In the genomic region with DNA sequence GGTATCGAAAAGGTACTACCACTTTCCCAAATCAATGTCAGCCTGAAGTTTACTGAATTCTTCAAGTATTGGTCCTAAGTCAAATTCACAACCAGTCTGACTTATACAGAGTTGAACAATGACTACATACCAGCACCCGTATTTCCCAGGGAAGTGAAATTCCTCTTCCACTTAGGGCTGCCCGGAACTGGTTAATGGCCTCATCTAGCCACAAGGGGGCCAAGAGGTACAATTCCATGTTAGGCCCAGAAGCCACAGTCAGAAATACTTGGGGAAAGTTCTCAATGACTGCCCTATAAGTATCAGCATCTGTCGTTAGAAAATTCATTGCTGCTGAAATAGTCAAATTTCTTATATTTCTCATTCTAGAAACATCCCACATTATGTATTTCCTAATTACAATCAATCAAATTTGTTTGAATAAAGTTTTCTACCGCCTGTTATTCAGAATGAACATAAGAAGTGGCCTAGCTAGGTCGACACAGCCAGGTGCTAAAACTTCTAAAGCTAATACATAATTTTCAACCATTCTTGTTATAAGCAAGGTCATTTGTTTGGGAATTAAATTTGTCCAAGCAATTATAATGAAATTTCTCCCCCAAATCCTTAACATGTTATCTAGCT, we compare ENCODE assay signal across 9 cellular contexts. TPM values are rescaled to one million over a fixed set of nuclear protein-coding genes. Genes with fewer than 3 reads are reported as not detected.
DNase-seq lines count a peak whose midpoint lies in the region; ATAC-seq, FAIRE-seq and TF ChIP-seq lines count a peak whose summit lies in the region.
"Had no signal": no experiment of that assay in that cellular context is flagged by ENCODE, and none has a peak within 500 bp of the region (broad histone marks: within the 10 kb centered on the region; RNA-seq: fewer than 3 reads in every experiment).

No MANE protein-coding gene starts in this region.

- FAIRE-seq in TTC549 (lab: Jason Lieb, UNC): peak; percentile 49

- ATAC-seq in left cardiac atrium (no peak), GM18907 (IDR thresholded peaks at IDR 0.05; ENCODE audit: unreplicated experiment) (no peak)

- TF ChIP-seq RAD21 in Ishikawa (IDR thresholded peaks at IDR 0.05; ENCODE audit: low read depth): peak; percentile 72

- DNase-seq in NCI-H2227 (lab: John Stamatoyannopoulos, UW; ENCODE audit: unreplicated experiment) (peak; percentile 14), NCI-H2227 treated with DMSO at 0.1 percent for 48 hours (lab: John Stamatoyannopoulos, UW) (no peak), left cardiac atrium (peak; percentile 31), superior temporal gyrus (ENCODE audit: extremely low spot score) (peak; percentile 69)
- DNase-seq in activated naive CD4-positive, alpha-beta T cell treated with anti-CD3 and anti-CD28 coated beads, Interleukin-2, amount 50 U/mL, for 16 hours: no peak
- DNase-seq: CD4-positive, CD25-positive, alpha-beta regulatory T cell had no signal

- no peak for TF ChIP-seq EP300 in Ishikawa (IDR thresholded peaks at IDR 0.05; ENCODE audit: borderline replicate concordance)

- intact Hi-C loops in left cardiac atrium (cut with DNase I): no loop called here

TF ChIP-seq in Ishikawa, 13 proteins besides CTCF, POLR2A, EP300 and RAD21:
- TF ChIP-seq TAF1 (IDR thresholded peaks at IDR 0.05; ENCODE audit: low read depth) (no peak), FOXM1 (IDR thresholded peaks at IDR 0.05; ENCODE audit: borderline replicate concordance, low read depth) (no peak), TEAD4 (IDR thresholded peaks at IDR 0.05) (peak; percentile 64)

RNA-seq across cellular contexts. Expression of a gene that starts 5.6 kb away (rescaled TPM):
- 10 to 100 TPM in 1 of 2 donors, 1 to 10 TPM in 1; 1.5 to 10.6 TPM for total RNA-seq in left cardiac atrium
- total RNA-seq: CD4-positive, CD25-positive, alpha-beta regulatory T cell had no signal

Comparison
In these comparisons a context has a peak if more than half of its experiments do, and no peak if none do; other contexts are left out.
1. DNase-seq: peak in NCI-H2227 (single experiment), left cardiac atrium (single experiment) and superior temporal gyrus (single experiment); none in NCI-H2227 treated with DMSO at 0.1 percent for 48 hours (single experiment) and activated naive CD4-positive, alpha-beta T cell treated with anti-CD3 and anti-CD28 coated beads, Interleukin-2, amount 50 U/mL, for 16 hours (single experiment).